Comparison of ENCODE assay signal across 21 cellular contexts in the genomic region with DNA sequence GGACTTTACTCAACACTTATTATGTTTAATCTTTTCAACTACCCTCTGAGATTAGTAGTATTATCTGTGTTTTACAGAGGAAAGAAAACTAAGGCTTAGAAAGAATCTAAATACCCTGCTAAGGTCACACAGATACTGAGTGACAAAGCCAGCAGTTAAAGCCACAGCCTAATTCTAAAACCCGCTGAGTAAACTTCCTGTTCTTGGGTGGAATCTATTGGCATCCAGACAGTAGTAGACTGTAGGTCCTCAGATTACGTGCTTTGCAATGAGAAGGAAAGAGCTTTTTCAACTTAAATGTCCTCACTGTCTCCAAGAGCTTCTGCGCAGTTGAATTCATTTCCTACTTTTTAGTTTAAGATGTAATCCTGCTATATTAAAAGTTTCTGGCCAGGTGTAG.
DNase-seq lines count a peak whose midpoint lies in the region; ATAC-seq and TF ChIP-seq lines count a peak whose summit lies in the region.
"Had no signal": no experiment of that assay in that cellular context is flagged by ENCODE, and none has a peak within 500 bp of the region (broad histone marks: within the 10 kb centered on the region; RNA-seq: fewer than 3 reads in every experiment).

No MANE protein-coding gene starts in this region.

- peaks cover 9% of the 10 kb centered on the region for H3K4me1 ChIP-seq in mesodermal cell (ENCODE audit: control insufficient read depth, insufficient read depth, low read length, poor library complexity, severe bottlenecking)
- H3K4me1 ChIP-seq: left lung had no signal

- POLR2A ChIA-PET in BJ (lab: Charles Lee): no interaction called here

- 68 to 85% methylated on average over 3 of the region's 3 CpGs for WGBS in mesodermal cell (ENCODE audit: insufficient coverage in 2 of 2), 2 experiments

- no peak for ATAC-seq in GM21381 (IDR thresholded peaks at IDR 0.05; ENCODE audit: unreplicated experiment)
- ATAC-seq in activated CD4-positive, CD25-positive, alpha-beta regulatory T cell treated with anti-CD3 and anti-CD28 coated beads, Interleukin-2, amount 50 U/mL, for 24 hours: no peak
- ATAC-seq: left lung, mucosa of descending colon had no signal

- H3K36me3 ChIP-seq in BJ (ENCODE audit: control insufficient read depth, insufficient read depth, low read length): no peaks in the 10 kb centered on the region
- H3K36me3 ChIP-seq in brain microvascular endothelial cell (replicated peaks): no peaks in the 10 kb centered on the region
- H3K36me3 ChIP-seq in mesodermal cell (ENCODE audit: control insufficient read depth, insufficient read depth, low read length): peaks cover 26% of the 10 kb centered on the region
- H3K36me3 ChIP-seq: left lung, neutrophil, tibial nerve had no signal

- CTCF ChIA-PET in BJ (lab: Yijun Ruan, JAX): no interaction called here

- in situ Hi-C loops in brain microvascular endothelial cell (cut with HindIII; ENCODE audit: low pct_ligation_motif_present, low sequenced_read_pairs): no loop called here

- H3K4me3 ChIP-seq in BJ (ENCODE audit: low read depth, low read length) (no peak overlapping the region), brain microvascular endothelial cell (ENCODE audit: low read depth, low read length) (no peak overlapping the region), mesodermal cell (ENCODE audit: extremely low read depth, insufficient read depth, low read length, poor library complexity, severe bottlenecking) (no peak overlapping the region)
- H3K4me3 ChIP-seq: left lung, mucosa of descending colon, PC-9, tibial nerve had no signal

- H3K9me3 ChIP-seq in mesodermal cell (ENCODE audit: control insufficient read depth, low read length): no peaks in the 10 kb centered on the region
- H3K9me3 ChIP-seq: left lung, mucosa of descending colon, neutrophil, tibial nerve had no signal

- H3K27me3 ChIP-seq in BJ (ENCODE audit: control insufficient read depth, insufficient read depth, low read length) (no peaks in the 10 kb centered on the region), brain microvascular endothelial cell (replicated peaks) (no peaks in the 10 kb centered on the region)
- H3K27me3 ChIP-seq: left lung, neutrophil, tibial nerve had no signal

- TF ChIP-seq CTCF in BJ (IDR thresholded peaks at IDR 0.05; ENCODE audit: insufficient read depth, low read depth, low read length) (no peak), brain microvascular endothelial cell (IDR thresholded peaks at IDR 0.05; ENCODE audit: low read depth, low read length, missing control alignments) (no peak)

- H3K27ac ChIP-seq in brain microvascular endothelial cell: no peak overlapping the region
- peak overlapping the region; percentile 31 for H3K27ac ChIP-seq in mesodermal cell (ENCODE audit: low read depth, low read length, severe bottlenecking)
- H3K27ac ChIP-seq: HL-60, left lung, neutrophil, PC-9 had no signal

- peak; percentile 2 for DNase-seq in BJ (ENCODE audit: low read depth)
- peak; percentile 83 for DNase-seq in LHCN-M2 (ENCODE audit: low read depth)
- DNase-seq in brain microvascular endothelial cell: peak; percentile 36
- no peak for DNase-seq in NK-92 (lab: John Stamatoyannopoulos, UW; ENCODE audit: unreplicated experiment)
- no peak for DNase-seq in cerebellum (ENCODE audit: low spot score)
- DNase-seq: activated CD4-positive, alpha-beta T cell treated with anti-CD3 and anti-CD28 coated beads for 48 hours; activated gamma-delta T cell; CD8-positive, alpha-beta memory T cell; cerebellar nuclear complex; foreskin melanocyte; H7; left lung; mucosa of descending colon; NCI-H2081; PC-9 had no signal

Comparison
In these comparisons a context has a peak if more than half of its experiments do, and no peak if none do; other contexts are left out.
1. DNase-seq: peak in BJ (single experiment), LHCN-M2 (single experiment) and brain microvascular endothelial cell (single experiment); none in NK-92 (single experiment) and cerebellum (single experiment).